Comparison of ENCODE assay signal across 33 cellular contexts in the genomic region with DNA sequence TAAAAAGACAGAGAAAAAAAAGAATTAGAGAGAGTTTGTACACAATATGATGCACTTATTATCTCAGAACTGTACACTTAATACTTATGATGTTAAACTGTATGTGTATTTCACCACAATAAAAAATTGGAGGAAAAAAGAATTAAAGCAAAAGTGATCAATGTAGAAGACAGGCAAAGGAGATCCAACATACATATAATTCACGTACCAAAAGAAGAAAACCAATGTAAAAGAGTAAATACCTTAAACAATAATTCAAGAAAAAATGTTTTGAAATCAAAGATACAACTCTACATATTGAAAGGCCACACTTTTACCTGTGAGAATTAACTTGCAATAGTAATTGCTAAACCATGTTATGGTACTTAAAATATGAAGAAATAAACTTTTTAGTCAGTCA.
"Had no signal": no experiment of that assay in that cellular context is flagged by ENCODE, and none has a peak within 500 bp of the region (broad histone marks: within the 10 kb centered on the region; RNA-seq: fewer than 3 reads in every experiment).

No MANE protein-coding gene starts in this region.

- H3K4me3 ChIP-seq: adrenal gland, ascending aorta, body of pancreas, breast epithelium, cardiac muscle cell had no signal

- DNase-seq: activated effector memory CD4-positive, alpha-beta T cell treated with anti-CD3 and anti-CD28 coated beads, Interleukin-2, amount 50 U/mL, for 16 hours; activated effector memory CD4-positive, alpha-beta T cell treated with Interleukin-2 at 50 U/mL for 16 hours; activated gamma-delta T cell; activated gamma-delta T cell treated with Interleukin-2 at 50 U/mL for 16 hours; activated naive CD4-positive, alpha-beta T cell; activated naive CD4-positive, alpha-beta T cell treated with anti-CD3 and anti-CD28 coated beads for 36 hours; activated naive CD4-positive, alpha-beta T cell treated with anti-CD3 and anti-CD28 coated beads, Interleukin-2, amount 10 ng/mL, durations not matched to agents 7 days and 5 days; activated naive CD4-positive, alpha-beta T cell treated with anti-CD3 and anti-CD28 coated beads, Interleukin-2, amount 50 U/mL, for 16 hours; activated naive CD4-positive, alpha-beta T cell treated with Interleukin-2 at 50 U/mL for 16 hours; activated naive CD8-positive, alpha-beta T cell treated with anti-CD3 and anti-CD28 coated beads for 36 hours; activated naive CD8-positive, alpha-beta T cell treated with anti-CD3 and anti-CD28 coated beads, Interleukin-2, amount 10 ng/mL, durations not matched to agents 7 days and 5 days; activated naive CD8-positive, alpha-beta T cell treated with anti-CD3 and anti-CD28 coated beads, Interleukin-2, amount 50 U/mL, for 24 hours; activated T-cell treated with anti-CD3 and anti-CD28 coated beads, Interleukin-2, amount 50 U/mL, for 4 hours; activated T-cell treated with anti-CD3 and anti-CD28 coated beads, Interleukin-2, amount 50 U/mL, for 48 hours; activated T-cell treated with anti-CD3 and anti-CD28 coated beads, Interleukin-2, amount 50 U/mL, for 72 hours; adrenal gland; amniotic stem cell; amygdala; anterior cingulate cortex; aorta; body of pancreas; brain microvascular endothelial cell; caudate nucleus; central memory CD4-positive, alpha-beta T cell; cerebellar nuclear complex had no signal

- ATAC-seq: activated naive CD4-positive, alpha-beta T cell treated with anti-CD3 and anti-CD28 coated beads, Interleukin-2, amount 50 U/mL, for 72 hours; activated naive CD8-positive, alpha-beta T cell treated with anti-CD3 and anti-CD28 coated beads, Interleukin-2, amount 50 U/mL, for 24 hours; activated T-cell treated with anti-CD3 and anti-CD28 coated beads, Interleukin-2, amount 50 U/mL, for 4 hours; activated T-cell treated with anti-CD3 and anti-CD28 coated beads, Interleukin-2, amount 50 U/mL, for 72 hours; activated T-helper 17 cell treated with anti-CD3 and anti-CD28 coated beads, Interleukin-2, amount 50 U/mL, for 72 hours; body of pancreas had no signal

- H3K27ac ChIP-seq: adrenal gland, ascending aorta, body of pancreas, brain microvascular endothelial cell, breast epithelium, cardiac muscle cell had no signal

- H3K36me3 ChIP-seq: adrenal gland, ascending aorta, brain microvascular endothelial cell, breast epithelium, cardiac muscle cell had no signal

- FAIRE-seq: astrocyte, bronchial epithelial cell, colon had no signal

- H3K27me3 ChIP-seq: adrenal gland, ascending aorta, body of pancreas, brain microvascular endothelial cell, breast epithelium, cardiac muscle cell had no signal

- H3K4me1 ChIP-seq: adrenal gland, ascending aorta, body of pancreas, breast epithelium had no signal
